ENCODE assay signal across 8 cellular contexts in genomic region chr12:51269174-51270066, GRCh38. TPM values are rescaled to one million over a fixed set of nuclear protein-coding genes. Genes with fewer than 3 reads are reported as not detected.
A peak's percentile ranks its signal among the peaks of the same experiment; 100 is the strongest.
DNase-seq lines count a peak whose midpoint lies in the region; ATAC-seq and TF ChIP-seq lines count a peak whose summit lies in the region.

No MANE protein-coding gene starts in this region.

- WGBS in suprapubic skin = 23% methylated on average over 20 of the region's 59 CpGs

- H3K27me3 ChIP-seq in MM.1S (replicated peaks; ENCODE audit: insufficient read depth, low read length) (peaks cover 15% of the 10 kb centered on the region; the same call in 1 of the 2 replicates), suprapubic skin (no peaks in the 10 kb centered on the region)

- no peak for TF ChIP-seq POLR2A in suprapubic skin (IDR thresholded peaks at IDR 0.05)

- H3K9me3 Mint-ChIP-seq in Calu3 (ENCODE audit: low read depth, unreplicated experiment) = no peaks in the 10 kb centered on the region
- H3K9me3 Mint-ChIP-seq in activated CD8-positive, alpha-beta T cell treated with anti-CD3 and anti-CD28 coated beads, Interleukin-2, amount 10 ng/mL, durations not matched to agents 7 days and 5 days (ENCODE audit: insufficient read depth) = no peaks in the 10 kb centered on the region
- peaks cover 0 to 2% (median 0%) of the 10 kb centered on the region in 7 donors for H3K9me3 Mint-ChIP-seq in naive B cell

- H3K36me3 Mint-ChIP-seq in Calu3 (ENCODE audit: insufficient read depth, unreplicated experiment) (peaks cover 54% of the 10 kb centered on the region), naive B cell (peaks cover 0 to 5% of the 10 kb centered on the region in 2 donors)
- H3K36me3 Mint-ChIP-seq in activated CD8-positive, alpha-beta T cell treated with anti-CD3 and anti-CD28 coated beads, Interleukin-2, amount 10 ng/mL, durations not matched to agents 7 days and 5 days (ENCODE audit: low read depth) = peaks cover 3% of the 10 kb centered on the region

- intact Hi-C loops in Calu3 (cut with micrococcal nuclease; ENCODE audit: unreplicated experiment) = loop anchor here (2.0 to 5.0 kb wide), 2 partner anchors 38 to 71 kb away; no protein-coding TSS in a partner anchor

- H3K4me3 ChIP-seq in MM.1S (ENCODE audit: low read length) (peak overlapping the region; percentile 60; the same call in 1 of the 2 replicates), suprapubic skin (peak overlapping the region; percentile 90)

- no peaks in the 10 kb centered on the region for H3K36me3 ChIP-seq in MM.1S (replicated peaks; ENCODE audit: insufficient read depth, low read length)
- H3K36me3 ChIP-seq in suprapubic skin = no peaks in the 10 kb centered on the region

- H3K4me1 ChIP-seq in MM.1S (ENCODE audit: low read length) = peaks cover 5% of the 10 kb centered on the region
- peaks cover 18% of the 10 kb centered on the region for H3K4me1 ChIP-seq in suprapubic skin

- H3K4me2 ChIP-seq in MM.1S (ENCODE audit: low read depth, low read length) = peak overlapping the region; percentile 37; the same call in 1 of the 2 replicates

- peak overlapping the region; percentile 83 for H3K4me3 Mint-ChIP-seq in Calu3 (ENCODE audit: low read depth, unreplicated experiment)
- peak overlapping the region; percentile 70 for H3K4me3 Mint-ChIP-seq in activated CD8-positive, alpha-beta T cell treated with anti-CD3 and anti-CD28 coated beads, Interleukin-2, amount 10 ng/mL, durations not matched to agents 7 days and 5 days
- peak overlapping the region; percentile 84 to 98 (median 92) for H3K4me3 Mint-ChIP-seq in naive B cell

- H3K4me1 Mint-ChIP-seq in Calu3 (ENCODE audit: low read depth, unreplicated experiment) (peaks cover 27% of the 10 kb centered on the region), naive B cell (peaks cover 34 to 38% (median 38%) of the 10 kb centered on the region in 3 donors)
- peaks cover 33% of the 10 kb centered on the region for H3K4me1 Mint-ChIP-seq in activated CD8-positive, alpha-beta T cell treated with anti-CD3 and anti-CD28 coated beads, Interleukin-2, amount 10 ng/mL, durations not matched to agents 7 days and 5 days (ENCODE audit: low read depth)

- H3K9me3 ChIP-seq in MM.1S (replicated peaks; ENCODE audit: insufficient read depth, low read length) (no peaks in the 10 kb centered on the region), suprapubic skin (no peaks in the 10 kb centered on the region)

- H3K9ac ChIP-seq in MM.1S (ENCODE audit: low read length) = no peak overlapping the region

- TF ChIP-seq EP300 in suprapubic skin (IDR thresholded peaks at IDR 0.05) = no peak

- ATAC-seq in GM21717 (IDR thresholded peaks at IDR 0.05; ENCODE audit: unreplicated experiment) (peak; percentile 12), naive B cell (ENCODE audit: low read depth in 2 of 2) (peak; percentile 59 to 66)
- peak; percentile 59 for ATAC-seq in activated CD8-positive, alpha-beta T cell treated with anti-CD3 and anti-CD28 coated beads, Interleukin-2, amount 10 ng/mL, durations not matched to agents 7 days and 5 days

- H2AFZ ChIP-seq in MM.1S (ENCODE audit: low read length) = no peak overlapping the region

- H3K27ac Mint-ChIP-seq in Calu3 (ENCODE audit: unreplicated experiment) (peak overlapping the region; percentile 95), naive B cell (peak overlapping the region in 5 of 6 donors; percentile 80 to 96 (median 94))
- H3K27ac Mint-ChIP-seq in activated CD8-positive, alpha-beta T cell treated with anti-CD3 and anti-CD28 coated beads, Interleukin-2, amount 10 ng/mL, durations not matched to agents 7 days and 5 days = peak overlapping the region; percentile 67

- H3K27ac ChIP-seq in MM.1S (ENCODE audit: low read length) (no peak overlapping the region), epithelial cell of prostate (peak overlapping the region; percentile 96), suprapubic skin (peak overlapping the region; percentile 89)

- peak; percentile 69 for DNase-seq in Calu3
- peak; percentile 25 for DNase-seq in MM.1S
- DNase-seq in activated CD8-positive, alpha-beta T cell treated with anti-CD3 and anti-CD28 coated beads, Interleukin-2, amount 10 ng/mL, durations not matched to agents 7 days and 5 days = peak; percentile 58
- DNase-seq in epithelial cell of prostate (ENCODE audit: low read depth, low spot score) = no peak
- DNase-seq in naive B cell = peak; percentile 45
- peak; percentile 70 to 82 for DNase-seq in suprapubic skin (ENCODE audit: low spot score in 2 of 2)
- no peak for DNase-seq in GM19240 (ENCODE audit: insufficient read length, low spot score)

- no peak for TF ChIP-seq CTCF in Calu3 (IDR thresholded peaks at IDR 0.05; ENCODE audit: unreplicated experiment)
- TF ChIP-seq CTCF in MM.1S (IDR thresholded peaks at IDR 0.05; ENCODE audit: low read length) = peak; percentile 39
- peak; percentile 21 to 41 for TF ChIP-seq CTCF in suprapubic skin (IDR thresholded peaks at IDR 0.05)

- no peaks in the 10 kb centered on the region for H4K20me1 ChIP-seq in MM.1S (ENCODE audit: insufficient read depth, low read length)

- no peaks in the 10 kb centered on the region for H3K79me2 ChIP-seq in MM.1S (ENCODE audit: low read length)

- H3K27me3 Mint-ChIP-seq in Calu3 (ENCODE audit: unreplicated experiment) (no peaks in the 10 kb centered on the region), naive B cell (no peaks in the 10 kb centered on the region)
- H3K27me3 Mint-ChIP-seq in activated CD8-positive, alpha-beta T cell treated with anti-CD3 and anti-CD28 coated beads, Interleukin-2, amount 10 ng/mL, durations not matched to agents 7 days and 5 days (ENCODE audit: low read depth) = peaks cover 17% of the 10 kb centered on the region

- H3F3A ChIP-seq in MM.1S (ENCODE audit: insufficient read depth, low read length) = no peaks in the 10 kb centered on the region

- CTCF ChIA-PET in Calu3 (lab: Charles Lee) = interaction anchor here (2.5 to 2.7 kb wide), 2 partner anchors 39 to 72 kb away, joined by 11 to 27 read pairs; no protein-coding TSS in a partner anchor
- CTCF ChIA-PET in activated CD8-positive, alpha-beta T cell treated with anti-CD3 and anti-CD28 coated beads, Interleukin-2, amount 10 ng/mL, durations not matched to agents 7 days and 5 days (lab: Charles Lee) = interaction anchor here (0.6 to 4.2 kb wide), 7 partner anchors 8 to 186 kb away, joined by 3 to 66 read pairs (median 7); no protein-coding TSS in a partner anchor

- no peaks in the 10 kb centered on the region for H3K9me2 ChIP-seq in MM.1S (replicated peaks; ENCODE audit: insufficient read depth, low read length)

- POLR2A ChIA-PET in activated CD8-positive, alpha-beta T cell treated with anti-CD3 and anti-CD28 coated beads, Interleukin-2, amount 10 ng/mL, durations not matched to agents 7 days and 5 days (lab: Charles Lee) = interaction anchor here (0.8 kb wide), 1 partner anchor 71 kb away, joined by 6 read pairs; no protein-coding TSS in a partner anchor

- no TSS peak for BruUV-seq in Calu3 (replicated peaks; lab: Mats Ljungman, UMichigan)

RNA-seq across cellular contexts. Expression of gene SMAGP, which starts 0.8 kb away (rescaled TPM):
- 60.9 and 64.1 TPM in 2 replicates for total RNA-seq in Calu3 (2022)
- total RNA-seq in activated CD8-positive, alpha-beta T cell treated with anti-CD3 and anti-CD28 coated beads, Interleukin-2, amount 10 ng/mL, durations not matched to agents 7 days and 5 days = 1 to 10 TPM; 4.3 to 4.7 TPM
- polyA plus RNA-seq in naive B cell (ENCODE audit: low read depth in 6 of 6) = 10 to 100 TPM; 26.8 to 55.3 (median 41.1) TPM
- total RNA-seq in suprapubic skin = 10 to 100 TPM; 31.6 to 68.7 (median 46.8) TPM

RNA-seq across cellular contexts. Expression of gene DAZAP2, which starts 30.8 kb away (rescaled TPM):
- total RNA-seq in Calu3 (2022) (96.3 and 103 TPM in 2 replicates), suprapubic skin (100 to 1,000 TPM; 232 to 396 (median 260) TPM)
- total RNA-seq in activated CD8-positive, alpha-beta T cell treated with anti-CD3 and anti-CD28 coated beads, Interleukin-2, amount 10 ng/mL, durations not matched to agents 7 days and 5 days = 100 to 1,000 TPM; 186 TPM
- 1,000 to 10,000 TPM; 1,454 to 3,149 (median 1,632) TPM for polyA plus RNA-seq in naive B cell (ENCODE audit: low read depth in 6 of 6)

RNA-seq across cellular contexts. Expression of gene POU6F1, which starts 51.6 kb away (rescaled TPM):
- total RNA-seq in Calu3 (2022) = 2.5 and 4.2 TPM in 2 replicates
- 1 to 10 TPM; 1.3 to 2.2 TPM for total RNA-seq in activated CD8-positive, alpha-beta T cell treated with anti-CD3 and anti-CD28 coated beads, Interleukin-2, amount 10 ng/mL, durations not matched to agents 7 days and 5 days
- 1 to 10 TPM in 5 of 6 donors, not detected in 1; 1.1 to 3.4 (median 1.7) TPM for polyA plus RNA-seq in naive B cell (ENCODE audit: low read depth in 6 of 6)
- total RNA-seq in suprapubic skin = 10 to 100 TPM in 2 of 4 donors, 1 to 10 TPM in 2; 9.4 to 36.5 (median 13.6) TPM

RNA-seq across cellular contexts. Expression of gene BIN2, which starts 54.6 kb away (rescaled TPM):
- total RNA-seq in Calu3 (2022) (not detected in 2 replicates), suprapubic skin (1 to 10 TPM in 2 of 4 donors, under 1 TPM in 2; 0.68 to 1.9 (median 1.3) TPM)
- 100 to 1,000 TPM; 158 to 161 TPM for total RNA-seq in activated CD8-positive, alpha-beta T cell treated with anti-CD3 and anti-CD28 coated beads, Interleukin-2, amount 10 ng/mL, durations not matched to agents 7 days and 5 days
- polyA plus RNA-seq in naive B cell (ENCODE audit: low read depth in 6 of 6) = 100 to 1,000 TPM in 2 of 6 donors, 10 to 100 TPM in 4; 74.2 to 140 (median 86.5) TPM

Comparison
In these comparisons a context has a peak if more than half of its experiments do, and no peak if none do; other contexts are left out.
1. DNase-seq: peak in Calu3 (single experiment), MM.1S (single experiment), activated CD8-positive, alpha-beta T cell treated with anti-CD3 and anti-CD28 coated beads, Interleukin-2, amount 10 ng/mL, durations not matched to agents 7 days and 5 days (single experiment), naive B cell (single experiment) and suprapubic skin (2 of 2); none in epithelial cell of prostate (single experiment) and GM19240 (single experiment).
2. ATAC-seq: peak in every context shown above with its lines; median percentile 62 in naive B cell; 59 in activated CD8-positive, alpha-beta T cell treated with anti-CD3 and anti-CD28 coated beads, Interleukin-2, amount 10 ng/mL, durations not matched to agents 7 days and 5 days; 12 in GM21717.
3. RNA of gene SMAGP, which starts 0.8 kb away (total RNA-seq): 60.9 to 64.1 TPM in Calu3 and 31.6 to 68.7 TPM in suprapubic skin; 4.3 to 4.7 TPM in activated CD8-positive, alpha-beta T cell treated with anti-CD3 and anti-CD28 coated beads, Interleukin-2, amount 10 ng/mL, durations not matched to agents 7 days and 5 days; every median in the first group is over 4 times any median in the second.
4. Peak in every context shown above with its lines, with median percentiles within 50 percentile points of each other: H3K27ac Mint-ChIP-seq and H3K4me3 Mint-ChIP-seq.